In genomic region chr11:33344611-33345010, GRCh38 we compare ENCODE assay signal across 1 cellular context.
TF ChIP-seq lines count a peak whose summit lies in the region.

No MANE protein-coding gene starts in this region.

TF ChIP-seq in neural cell, 6 proteins besides CTCF, POLR2A, EP300 and RAD21 (continued from another document):
- no peak for TF ChIP-seq REST (IDR thresholded peaks at IDR 0.05; ENCODE audit: borderline replicate concordance)
- no peak for TF ChIP-seq TAF1 (IDR thresholded peaks at IDR 0.05; ENCODE audit: low read depth)
- no peak for TF ChIP-seq MXI1 (conservative IDR thresholded peaks at IDR 0.05; ENCODE audit: poor library complexity, severe bottlenecking)
- TF ChIP-seq EZH2 (IDR thresholded peaks at IDR 0.05; ENCODE audit: borderline replicate concordance, insufficient read depth, low read length, poor library complexity, severe bottlenecking), result no peak
- TF ChIP-seq POLR2AphosphoS5 (IDR thresholded peaks at IDR 0.05), result no peak
